ENCODE assay signal across 17 cellular contexts in genomic region chr12:81212996-81213696, GRCh38.
"Had no signal": no experiment of that assay in that cellular context is flagged by ENCODE, and none has a peak within 500 bp of the region (broad histone marks: within the 10 kb centered on the region; RNA-seq: fewer than 3 reads in every experiment).

No MANE protein-coding gene starts in this region.

- H3K4me1 Mint-ChIP-seq: activated CD4-positive, alpha-beta T cell treated with anti-CD3 and anti-CD28 coated beads, Interleukin-2, amount 10 ng/mL, durations not matched to agents 24 days and 14 days; activated T-helper 17 cell treated with anti-CD3 and anti-CD28 coated beads, Interleukin-2, amount 50 U/mL, for 72 hours; naive thymus-derived CD4-positive, alpha-beta T cell; stimulated activated naive B cell treated with anti-CD40 and anti-IgM and Interleukin-4, amounts not matched to agents 10 μg/mL and 1 μg/mL and 100 μg/mL, for 72 hours had no signal

- H3K27me3 Mint-ChIP-seq: activated CD4-positive, alpha-beta T cell treated with anti-CD3 and anti-CD28 coated beads, Interleukin-2, amount 10 ng/mL, durations not matched to agents 24 days and 14 days; activated T-cell treated with anti-CD3 and anti-CD28 coated beads, Interleukin-2, amount 50 U/mL, for 24 hours; activated T-helper 17 cell treated with anti-CD3 and anti-CD28 coated beads, Interleukin-2, amount 50 U/mL, for 72 hours; effector memory CD8-positive, alpha-beta T cell; naive thymus-derived CD4-positive, alpha-beta T cell; stimulated activated naive B cell treated with anti-CD40 and anti-IgM and Interleukin-4, amounts not matched to agents 10 μg/mL and 1 μg/mL and 100 μg/mL, for 72 hours had no signal

- ATAC-seq: activated CD4-positive, CD25-positive, alpha-beta regulatory T cell treated with anti-CD3 and anti-CD28 coated beads, Interleukin-2, amount 50 U/mL, for 24 hours; activated naive CD4-positive, alpha-beta T cell treated with anti-CD3 and anti-CD28 coated beads, Interleukin-2, amount 50 U/mL, for 72 hours; activated T-helper 17 cell treated with anti-CD3 and anti-CD28 coated beads, Interleukin-2, amount 50 U/mL, for 72 hours; effector memory CD8-positive, alpha-beta T cell; esophagus mucosa; heart right ventricle; left lobe of liver; lower lobe of right lung; naive thymus-derived CD4-positive, alpha-beta T cell; stimulated activated naive B cell treated with anti-CD40 and anti-IgM and Interleukin-4, amounts not matched to agents 10 μg/mL and 1 μg/mL and 100 μg/mL, for 72 hours had no signal

- H3K9me3 Mint-ChIP-seq: activated CD4-positive, alpha-beta T cell treated with anti-CD3 and anti-CD28 coated beads, Interleukin-2, amount 10 ng/mL, durations not matched to agents 24 days and 14 days; activated T-cell treated with anti-CD3 and anti-CD28 coated beads, Interleukin-2, amount 50 U/mL, for 24 hours; stimulated activated naive B cell treated with anti-CD40 and anti-IgM and Interleukin-4, amounts not matched to agents 10 μg/mL and 1 μg/mL and 100 μg/mL, for 72 hours had no signal

- H3K27ac Mint-ChIP-seq: activated CD4-positive, alpha-beta T cell treated with anti-CD3 and anti-CD28 coated beads, Interleukin-2, amount 10 ng/mL, durations not matched to agents 24 days and 14 days; activated naive CD4-positive, alpha-beta T cell treated with anti-CD3 and anti-CD28 coated beads, Interleukin-2, amount 50 U/mL, for 72 hours; activated T-cell treated with anti-CD3 and anti-CD28 coated beads, Interleukin-2, amount 50 U/mL, for 24 hours; activated T-helper 17 cell treated with anti-CD3 and anti-CD28 coated beads, Interleukin-2, amount 50 U/mL, for 72 hours; effector memory CD8-positive, alpha-beta T cell; naive thymus-derived CD4-positive, alpha-beta T cell; stimulated activated naive B cell treated with anti-CD40 and anti-IgM and Interleukin-4, amounts not matched to agents 10 μg/mL and 1 μg/mL and 100 μg/mL, for 72 hours had no signal

- H3K36me3 Mint-ChIP-seq: activated naive CD4-positive, alpha-beta T cell treated with anti-CD3 and anti-CD28 coated beads, Interleukin-2, amount 50 U/mL, for 72 hours; naive thymus-derived CD4-positive, alpha-beta T cell; stimulated activated naive B cell treated with anti-CD40 and anti-IgM and Interleukin-4, amounts not matched to agents 10 μg/mL and 1 μg/mL and 100 μg/mL, for 72 hours had no signal

- H3K4me3 Mint-ChIP-seq: activated CD4-positive, alpha-beta T cell treated with anti-CD3 and anti-CD28 coated beads, Interleukin-2, amount 10 ng/mL, durations not matched to agents 24 days and 14 days; activated T-cell treated with anti-CD3 and anti-CD28 coated beads, Interleukin-2, amount 50 U/mL, for 24 hours; activated T-helper 17 cell treated with anti-CD3 and anti-CD28 coated beads, Interleukin-2, amount 50 U/mL, for 72 hours; effector memory CD8-positive, alpha-beta T cell; naive thymus-derived CD4-positive, alpha-beta T cell; stimulated activated naive B cell treated with anti-CD40 and anti-IgM and Interleukin-4, amounts not matched to agents 10 μg/mL and 1 μg/mL and 100 μg/mL, for 72 hours had no signal

- H3K4me3 ChIP-seq: heart right ventricle, lower lobe of right lung, transverse colon had no signal

- DNase-seq: activated CD4-positive, alpha-beta T cell treated with anti-CD3 and anti-CD28 coated beads, Interleukin-2, amount 10 ng/mL, durations not matched to agents 24 days and 14 days; activated CD8-positive, alpha-beta memory T cell treated with anti-CD3 and anti-CD28 coated beads, Interleukin-2, amount 50 U/mL, for 4 hours; activated T-cell treated with anti-CD3 and anti-CD28 coated beads, Interleukin-2, amount 50 U/mL, for 24 hours; central memory CD4-positive, alpha-beta T cell; effector memory CD8-positive, alpha-beta T cell; heart right ventricle; lower lobe of right lung; naive thymus-derived CD4-positive, alpha-beta T cell; stimulated activated CD4-positive, alpha-beta T cell treated with anti-CD3 and anti-CD28 coated beads, Interleukin-2, amount 100 ng/mL, for 48 hours; stimulated activated CD8-positive, alpha-beta memory T cell treated with anti-CD3 and anti-CD28 coated beads, Interleukin-4, amount 100 ng/mL, for 48 hours; stimulated activated naive B cell treated with anti-CD40 and anti-IgM and Interleukin-4, amounts not matched to agents 10 μg/mL and 1 μg/mL and 100 μg/mL, for 72 hours; transverse colon had no signal
